ENCODE assay signal across 9 cellular contexts in the genomic region with DNA sequence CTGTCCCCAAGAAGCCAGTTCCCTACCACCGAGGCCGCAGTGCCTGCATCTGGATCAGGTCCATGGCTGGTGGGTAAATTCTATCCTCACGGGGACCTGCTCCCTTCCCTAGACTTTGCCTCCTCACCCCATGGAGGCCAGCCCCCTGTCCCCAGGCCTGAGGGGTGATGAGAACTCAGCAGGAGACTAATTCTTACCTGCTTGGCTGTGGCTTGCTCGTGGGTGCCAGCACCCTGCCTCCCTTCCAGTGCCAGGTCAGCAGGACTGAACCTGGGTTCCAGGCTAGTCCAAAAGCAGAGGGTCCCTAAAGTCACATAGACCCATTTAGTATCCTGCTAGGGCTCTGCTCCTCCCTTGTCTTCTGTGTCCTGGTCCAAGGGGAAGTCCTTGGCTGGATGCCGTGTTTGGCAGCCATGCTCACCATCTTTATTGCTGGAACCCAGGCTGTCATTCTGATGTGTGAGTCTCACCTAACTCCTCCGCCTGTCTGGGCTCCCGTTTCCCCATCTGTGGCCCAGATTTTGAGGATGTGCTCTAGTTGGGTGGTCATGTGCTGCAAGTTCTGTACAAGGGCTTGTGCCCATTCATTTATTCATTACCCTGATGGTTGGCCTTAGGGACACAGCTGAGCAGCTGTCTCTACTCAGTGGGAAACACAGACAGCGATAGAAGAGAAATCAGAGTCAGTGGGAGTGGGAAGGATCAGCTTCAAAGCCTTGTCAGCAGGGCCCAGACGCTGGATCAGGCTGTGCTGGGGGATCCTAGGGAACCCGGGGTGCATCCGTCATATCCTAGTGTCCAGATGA. TPM values are rescaled to one million over a fixed set of nuclear protein-coding genes. Genes with fewer than 3 reads are reported as not detected.
DNase-seq lines count a peak whose midpoint lies in the region; ATAC-seq, FAIRE-seq and TF ChIP-seq lines count a peak whose summit lies in the region.
"Had no signal": no experiment of that assay in that cellular context is flagged by ENCODE, and none has a peak within 500 bp of the region (broad histone marks: within the 10 kb centered on the region; RNA-seq: fewer than 3 reads in every experiment).

No MANE protein-coding gene starts in this region.

- no peak overlapping the region for H3K27ac ChIP-seq in SJSA1

- H3K27me3 ChIP-seq in SJSA1 (replicated peaks) = no peaks in the 10 kb centered on the region

- H3K4me3 ChIP-seq in SJSA1 (peak overlapping the region; percentile 92), epithelial cell of proximal tubule (ENCODE audit: low read depth, low read length) (peak overlapping the region; percentile 71)

- no peak for TF ChIP-seq POLR2A in GM12891 (IDR thresholded peaks at IDR 0.05; ENCODE audit: low read depth, low read length)

- 0 out of 2 replicates have a peak, but pooled peaks cover 3% of the 10 kb centered on the region for H3K36me3 ChIP-seq in SJSA1

- no peaks in the 10 kb centered on the region for H3K9me3 Mint-ChIP-seq in activated CD4-positive, alpha-beta T cell treated with anti-CD3 and anti-CD28 coated beads, Interleukin-2, amount 10 ng/mL, durations not matched to agents 24 days and 14 days
- no peaks in the 10 kb centered on the region for H3K9me3 Mint-ChIP-seq in naive B cell

- no peak for FAIRE-seq in GM12891 (lab: Jason Lieb, UNC)
- FAIRE-seq: endometrium had no signal

- peak overlapping the region; percentile 89 for H3K4me3 Mint-ChIP-seq in activated CD4-positive, alpha-beta T cell treated with anti-CD3 and anti-CD28 coated beads, Interleukin-2, amount 10 ng/mL, durations not matched to agents 24 days and 14 days
- peak overlapping the region; percentile 84 to 93 (median 86) for H3K4me3 Mint-ChIP-seq in naive B cell

- peak overlapping the region; percentile 30 for H3K27ac Mint-ChIP-seq in activated CD4-positive, alpha-beta T cell treated with anti-CD3 and anti-CD28 coated beads, Interleukin-2, amount 10 ng/mL, durations not matched to agents 24 days and 14 days
- H3K27ac Mint-ChIP-seq in naive B cell = peak overlapping the region; percentile 24 to 95 (median 92)

- no peaks in the 10 kb centered on the region for H3K36me3 Mint-ChIP-seq in activated CD4-positive, alpha-beta T cell treated with anti-CD3 and anti-CD28 coated beads, Interleukin-2, amount 10 ng/mL, durations not matched to agents 24 days and 14 days (ENCODE audit: low read depth)
- no peaks in the 10 kb centered on the region for H3K36me3 Mint-ChIP-seq in naive B cell

- H3K27me3 Mint-ChIP-seq in activated CD4-positive, alpha-beta T cell treated with anti-CD3 and anti-CD28 coated beads, Interleukin-2, amount 10 ng/mL, durations not matched to agents 24 days and 14 days = no peaks in the 10 kb centered on the region
- no peaks in the 10 kb centered on the region for H3K27me3 Mint-ChIP-seq in naive B cell

- H3K9me3 ChIP-seq in SJSA1 (replicated peaks) = no peaks in the 10 kb centered on the region

- H3K4me1 ChIP-seq in SJSA1 (replicated peaks) = peaks cover 10% of the 10 kb centered on the region

- intact Hi-C loops in activated CD4-positive, alpha-beta T cell treated with anti-CD3 and anti-CD28 coated beads, Interleukin-2, amount 10 ng/mL, durations not matched to agents 24 days and 14 days (cut with micrococcal nuclease) = loop anchor here (5.0 kb wide), 1 partner anchor 137 kb away; a partner anchor contains a TSS

- no peak for ATAC-seq in naive B cell (ENCODE audit: low read depth in 2 of 2)

- DNase-seq in activated CD4-positive, alpha-beta T cell treated with anti-CD3 and anti-CD28 coated beads, Interleukin-2, amount 10 ng/mL, durations not matched to agents 24 days and 14 days = peak; percentile 61
- DNase-seq in activated CD4-positive, alpha-beta T cell treated with anti-CD3 and anti-CD28 coated beads, Interleukin-2, amount 50 U/mL, for 1 hour = no peak
- no peak for DNase-seq in SJSA1 (ENCODE audit: low read depth in 1 of 2, low spot score in 2 of 2)
- no peak for DNase-seq in epithelial cell of proximal tubule (ENCODE audit: low read depth)
- DNase-seq in naive B cell = peak; percentile 9
- no peak for DNase-seq in GM12891 (ENCODE audit: insufficient read length, low spot score)
- DNase-seq in NCI-H69 (lab: John Stamatoyannopoulos, UW) = no peak
- no peak for DNase-seq in NOMO-1 (lab: John Stamatoyannopoulos, UW; ENCODE audit: unreplicated experiment in 2 of 2)

- H3K4me1 Mint-ChIP-seq in activated CD4-positive, alpha-beta T cell treated with anti-CD3 and anti-CD28 coated beads, Interleukin-2, amount 10 ng/mL, durations not matched to agents 24 days and 14 days = peaks cover 16% of the 10 kb centered on the region
- peaks cover 14 to 23% (median 21%) of the 10 kb centered on the region in 3 donors for H3K4me1 Mint-ChIP-seq in naive B cell

- TF ChIP-seq CTCF in epithelial cell of proximal tubule (conservative IDR thresholded peaks at IDR 0.05; ENCODE audit: low read depth, low read length) = no peak

TF ChIP-seq in GM12891, 5 proteins besides CTCF, POLR2A, EP300 and RAD21:
- TF ChIP-seq TAF1 (IDR thresholded peaks at IDR 0.05; ENCODE audit: low read depth, low read length) (no peak), PAX5 (IDR thresholded peaks at IDR 0.05; ENCODE audit: insufficient read depth, low read length, severe bottlenecking) (no peak), SPI1 (IDR thresholded peaks at IDR 0.05; ENCODE audit: low read depth, low read length) (no peak), POLR2AphosphoS5 (IDR thresholded peaks at IDR 0.05; ENCODE audit: low read depth, low read length) (no peak), POU2F2 (IDR thresholded peaks at IDR 0.05; ENCODE audit: low read depth, low read length) (no peak)

RNA-seq across cellular contexts. Expression of a gene that starts 0.9 kb away (rescaled TPM):
- total RNA-seq in activated CD4-positive, alpha-beta T cell treated with anti-CD3 and anti-CD28 coated beads, Interleukin-2, amount 10 ng/mL, durations not matched to agents 24 days and 14 days = 16.0 and 16.3 TPM in 2 replicates
- total RNA-seq in SJSA1 (2014; rRNA removed; shearing (Covaris generic)) = 11.6 and 11.8 TPM in 2 replicates
- 15.6 and 20.1 TPM in 2 replicates for total RNA-seq in epithelial cell of proximal tubule
- 1 to 10 TPM; 1.4 to 6.0 (median 2.6) TPM for polyA plus RNA-seq in naive B cell (ENCODE audit: low read depth in 6 of 6)
- polyA plus RNA-seq in GM12891 (2012; ENCODE audit: low read depth, missing spikeins) = 6.1 TPM

RNA-seq across cellular contexts. Expression of a gene that starts 24.4 kb away (rescaled TPM):
- total RNA-seq in activated CD4-positive, alpha-beta T cell treated with anti-CD3 and anti-CD28 coated beads, Interleukin-2, amount 10 ng/mL, durations not matched to agents 24 days and 14 days = 19.5 and 20.0 TPM in 2 replicates
- 9.4 and 27.4 TPM in 2 replicates for total RNA-seq in SJSA1 (2014; rRNA removed; shearing (Covaris generic))
- 26.0 and 26.6 TPM in 2 replicates for total RNA-seq in epithelial cell of proximal tubule
- 10 to 100 TPM in 5 of 6 donors, 1 to 10 TPM in 1; 5.3 to 35.1 (median 14.6) TPM for polyA plus RNA-seq in naive B cell (ENCODE audit: low read depth in 6 of 6)
- 2.4 TPM for polyA plus RNA-seq in GM12891 (2012; ENCODE audit: low read depth, missing spikeins)

RNA-seq across cellular contexts. Expression of a gene that starts 44.4 kb away (rescaled TPM):
- not detected in 2 replicates for total RNA-seq in activated CD4-positive, alpha-beta T cell treated with anti-CD3 and anti-CD28 coated beads, Interleukin-2, amount 10 ng/mL, durations not matched to agents 24 days and 14 days
- not detected in 2 replicates for total RNA-seq in SJSA1 (2014; rRNA removed; shearing (Covaris generic))
- total RNA-seq in epithelial cell of proximal tubule = not detected in 2 replicates
- not detected for polyA plus RNA-seq in naive B cell (ENCODE audit: low read depth in 6 of 6)
- not detected for polyA plus RNA-seq in GM12891 (2012; ENCODE audit: low read depth, missing spikeins)

Comparison
In these comparisons a context has a peak if more than half of its experiments do, and no peak if none do; other contexts are left out.
1. DNase-seq: peak in activated CD4-positive, alpha-beta T cell treated with anti-CD3 and anti-CD28 coated beads, Interleukin-2, amount 10 ng/mL, durations not matched to agents 24 days and 14 days (single experiment) and naive B cell (single experiment); none in activated CD4-positive, alpha-beta T cell treated with anti-CD3 and anti-CD28 coated beads, Interleukin-2, amount 50 U/mL, for 1 hour (single experiment), SJSA1 (0 of 2), epithelial cell of proximal tubule (single experiment), GM12891 (single experiment), NCI-H69 (single experiment) and NOMO-1 (0 of 2).